ENCODE assay signal across 14 cellular contexts in the genomic region with DNA sequence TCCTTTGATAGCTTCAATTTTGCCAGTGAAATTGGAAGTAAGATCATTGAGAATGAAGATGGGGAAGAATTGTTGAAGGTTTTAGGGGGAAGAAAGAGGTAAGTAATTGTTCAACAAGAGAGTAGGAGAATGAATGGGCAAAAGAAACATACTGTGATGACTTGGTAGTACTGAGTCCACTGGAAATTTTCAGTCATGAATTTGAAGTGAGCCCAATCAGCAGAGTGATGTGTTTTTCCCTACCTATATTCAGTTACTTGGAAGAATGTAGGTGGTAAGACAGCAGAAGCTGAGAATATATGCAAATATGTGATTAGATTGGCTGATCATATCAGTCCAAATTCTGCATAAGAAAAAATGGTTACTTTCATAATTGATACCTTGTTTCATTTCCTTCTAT.
"Had no signal": no experiment of that assay in that cellular context is flagged by ENCODE, and none has a peak within 500 bp of the region (broad histone marks: within the 10 kb centered on the region; RNA-seq: fewer than 3 reads in every experiment).

No MANE protein-coding gene starts in this region.

- H3K27ac Mint-ChIP-seq: dendritic cell treated with granulocyte-macrophage colony-stimulating factor and Interleukin-4, amounts not matched to agents 40 ng/mL and 50 ng/mL, for 4 days; effector memory CD8-positive, alpha-beta T cell; naive thymus-derived CD4-positive, alpha-beta T cell; nephron progenitor cell; stimulated activated memory B cell treated with anti-CD40 and anti-IgM and Interleukin-4, amounts not matched to agents 10 μg/mL and 1 μg/mL and 100 μg/mL, for 72 hours had no signal

- H3K4me3 Mint-ChIP-seq: dendritic cell treated with granulocyte-macrophage colony-stimulating factor and Interleukin-4, amounts not matched to agents 40 ng/mL and 50 ng/mL, for 4 days; effector memory CD8-positive, alpha-beta T cell; naive thymus-derived CD4-positive, alpha-beta T cell; nephron progenitor cell had no signal

- ATAC-seq: effector memory CD8-positive, alpha-beta T cell; heart right ventricle; naive thymus-derived CD4-positive, alpha-beta T cell; right lobe of liver; stimulated activated memory B cell treated with anti-CD40 and anti-IgM and Interleukin-4, amounts not matched to agents 10 μg/mL and 1 μg/mL and 100 μg/mL, for 72 hours had no signal

- H3K27me3 Mint-ChIP-seq: dendritic cell treated with granulocyte-macrophage colony-stimulating factor and Interleukin-4, amounts not matched to agents 40 ng/mL and 50 ng/mL, for 4 days; effector memory CD8-positive, alpha-beta T cell; stimulated activated memory B cell treated with anti-CD40 and anti-IgM and Interleukin-4, amounts not matched to agents 10 μg/mL and 1 μg/mL and 100 μg/mL, for 72 hours had no signal

- DNase-seq: effector memory CD8-positive, alpha-beta T cell; gastrocnemius medialis; heart right ventricle; hypothalamus; kidney glomerular epithelial cell; mammary epithelial cell; naive thymus-derived CD4-positive, alpha-beta T cell; nephron progenitor cell; right lobe of liver; stimulated activated CD4-positive, alpha-beta T cell treated with anti-CD3 and anti-CD28 coated beads, Interleukin-4, amount 100 ng/mL, for 1 hour; stimulated activated CD8-positive, alpha-beta memory T cell treated with anti-CD3 and anti-CD28 coated beads, Interleukin-4, amount 100 ng/mL, for 48 hours; trophoblast cell had no signal

- H3K36me3 Mint-ChIP-seq: stimulated activated memory B cell treated with anti-CD40 and anti-IgM and Interleukin-4, amounts not matched to agents 10 μg/mL and 1 μg/mL and 100 μg/mL, for 72 hours had no signal

- H3K9me3 Mint-ChIP-seq: dendritic cell treated with granulocyte-macrophage colony-stimulating factor and Interleukin-4, amounts not matched to agents 40 ng/mL and 50 ng/mL, for 4 days; effector memory CD8-positive, alpha-beta T cell; nephron progenitor cell; stimulated activated memory B cell treated with anti-CD40 and anti-IgM and Interleukin-4, amounts not matched to agents 10 μg/mL and 1 μg/mL and 100 μg/mL, for 72 hours had no signal
